ENCODE assay signal across 8 cellular contexts in genomic region chr13:39942901-39943273, GRCh38.
DNase-seq lines count a peak whose midpoint lies in the region; ATAC-seq, FAIRE-seq and TF ChIP-seq lines count a peak whose summit lies in the region.

No MANE protein-coding gene starts in this region.

- ATAC-seq in GM21723 (IDR thresholded peaks at IDR 0.05; ENCODE audit: unreplicated experiment), result peak; percentile 97

- no peak overlapping the region for H3K4me3 ChIP-seq in SJSA1

- no peaks in the 10 kb centered on the region for H3K9me3 Mint-ChIP-seq in progenitor cell of endocrine pancreas (ENCODE audit: low read depth)

- H3K4me3 Mint-ChIP-seq in progenitor cell of endocrine pancreas (ENCODE audit: low read depth), result no peak overlapping the region

- TF ChIP-seq RAD21 in Ishikawa (IDR thresholded peaks at IDR 0.05; ENCODE audit: low read depth), result peak; percentile 86

- no peaks in the 10 kb centered on the region for H3K4me1 Mint-ChIP-seq in progenitor cell of endocrine pancreas (ENCODE audit: low read depth)

- H3K27ac Mint-ChIP-seq in progenitor cell of endocrine pancreas, result no peak overlapping the region

- H3K27me3 Mint-ChIP-seq in progenitor cell of endocrine pancreas, result peaks cover 6% of the 10 kb centered on the region

- no peaks in the 10 kb centered on the region; the same call in 1 of the 2 replicates for H3K4me1 ChIP-seq in SJSA1 (replicated peaks)

- no peaks in the 10 kb centered on the region for H3K36me3 Mint-ChIP-seq in progenitor cell of endocrine pancreas (ENCODE audit: insufficient read depth)

- peak; percentile 95 for TF ChIP-seq CTCF in progenitor cell of endocrine pancreas (IDR thresholded peaks at IDR 0.05; ENCODE audit: unreplicated experiment)

- no peak overlapping the region for H3K27ac ChIP-seq in SJSA1

- no peaks in the 10 kb centered on the region for H3K36me3 ChIP-seq in SJSA1

- no peak for FAIRE-seq in urothelium cell line (lab: Jason Lieb, UNC)

- 0 out of 2 replicates have a peak, but pooled peaks have one; percentile 25 for TF ChIP-seq EP300 in Ishikawa (IDR thresholded peaks at IDR 0.05; ENCODE audit: borderline replicate concordance)

- peak; percentile 66 for DNase-seq in GDM1 (lab: John Stamatoyannopoulos, UW)
- DNase-seq in SJSA1 (ENCODE audit: low read depth in 1 of 2, low spot score in 2 of 2), result peak; percentile 59 to 78
- DNase-seq in activated gamma-delta T cell (lab: John Stamatoyannopoulos, UW), result peak; percentile 4
- peak; percentile 79 for DNase-seq in glomerular visceral epithelial cell (ENCODE audit: extremely low spot score)
- DNase-seq in progenitor cell of endocrine pancreas (ENCODE audit: low spot score, unreplicated experiment), result peak; percentile 41
- peak; percentile 72 for DNase-seq in urothelium cell line (ENCODE audit: low spot score)

- no peaks in the 10 kb centered on the region for H3K9me3 ChIP-seq in SJSA1 (replicated peaks)

- H3K27me3 ChIP-seq in SJSA1 (replicated peaks), result no peaks in the 10 kb centered on the region

TF ChIP-seq in Ishikawa, 13 proteins besides CTCF, POLR2A, EP300 and RAD21:
- TF ChIP-seq, protein P1, sequence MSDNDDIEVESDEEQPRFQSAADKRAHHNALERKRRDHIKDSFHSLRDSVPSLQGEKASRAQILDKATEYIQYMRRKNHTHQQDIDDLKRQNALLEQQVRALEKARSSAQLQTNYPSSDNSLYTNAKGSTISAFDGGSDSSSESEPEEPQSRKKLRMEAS (IDR thresholded peaks at IDR 0.05), result peak; percentile 15; the same call in 1 of the 2 replicates
- TF ChIP-seq NFIC (IDR thresholded peaks at IDR 0.05), result no peak
TF ChIP-seq in Ishikawa: peak in this region for 1.

Comparison
In these comparisons a context has a peak if more than half of its experiments do, and no peak if none do; other contexts are left out.
1. DNase-seq: peak in every context shown above with its lines; median percentile 79 in glomerular visceral epithelial cell; 72 in urothelium cell line; 68 in SJSA1; 66 in GDM1; 41 in progenitor cell of endocrine pancreas; 4 in activated gamma-delta T cell.